ENCODE assay signal across 10 cellular contexts in the genomic region with DNA sequence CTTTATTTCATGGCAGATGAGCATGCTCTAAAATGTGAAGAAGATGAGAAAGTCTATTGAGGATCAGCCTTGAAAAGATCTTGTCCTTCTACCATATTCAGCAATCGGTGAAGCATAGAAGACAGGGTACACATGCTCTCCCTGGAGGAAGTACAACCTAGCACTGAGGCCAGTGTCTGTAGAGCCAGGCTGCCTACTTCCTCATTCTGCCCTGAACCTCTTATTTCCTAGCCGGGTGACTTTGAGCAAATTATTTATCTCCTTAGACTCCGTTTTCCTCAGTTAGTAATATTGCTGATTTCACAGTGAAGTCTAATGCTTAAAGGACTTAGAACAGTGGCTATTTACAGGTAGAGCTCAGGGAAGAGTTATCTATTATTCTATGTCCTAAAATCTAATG. TPM values are rescaled to one million over a fixed set of nuclear protein-coding genes. Genes with fewer than 3 reads are reported as not detected.
DNase-seq lines count a peak whose midpoint lies in the region; ATAC-seq, FAIRE-seq and TF ChIP-seq lines count a peak whose summit lies in the region.
"Had no signal": no experiment of that assay in that cellular context is flagged by ENCODE, and none has a peak within 500 bp of the region (broad histone marks: within the 10 kb centered on the region; RNA-seq: fewer than 3 reads in every experiment).

No MANE protein-coding gene starts in this region.

- no peak overlapping the region for H3K4me3 ChIP-seq in breast epithelium
- no peak overlapping the region for H3K4me3 ChIP-seq in PC-3 (ENCODE audit: low read length)

- no peaks in the 10 kb centered on the region for H3K9me2 ChIP-seq in PC-3 (replicated peaks; ENCODE audit: low read length)

- FAIRE-seq in urothelium cell line (lab: Jason Lieb, UNC) = no peak
- FAIRE-seq: bronchial epithelial cell had no signal

- H3K4me1 Mint-ChIP-seq in dendritic cell treated with granulocyte-macrophage colony-stimulating factor and Interleukin-4, amounts not matched to agents 40 ng/mL and 50 ng/mL, for 4 days (ENCODE audit: low read depth) = peaks cover 50% of the 10 kb centered on the region

- H3K4me1 ChIP-seq in breast epithelium (no peaks in the 10 kb centered on the region), PC-3 (ENCODE audit: insufficient read depth, low read length) (no peaks in the 10 kb centered on the region)

- CTCF ChIA-PET in PC-3 (lab: Charles Lee) = no interaction called here

- no peaks in the 10 kb centered on the region for H3K9me3 ChIP-seq in breast epithelium
- no peaks in the 10 kb centered on the region for H3K9me3 ChIP-seq in PC-3 (ENCODE audit: low read length)

- peak; percentile 87 for ATAC-seq in GM18519 (IDR thresholded peaks at IDR 0.05; ENCODE audit: low FRiP score, unreplicated experiment)
- peak; percentile 79 for ATAC-seq in GM21619 (IDR thresholded peaks at IDR 0.05; ENCODE audit: unreplicated experiment)
- peak; percentile 86 for ATAC-seq in HG03460 (IDR thresholded peaks at IDR 0.05; ENCODE audit: unreplicated experiment)
- no peak for ATAC-seq in PC-3

- POLR2A ChIA-PET in PC-3 (lab: Charles Lee; ENCODE audit: unreplicated experiment) = no interaction called here

- H3K4me3 Mint-ChIP-seq in dendritic cell treated with granulocyte-macrophage colony-stimulating factor and Interleukin-4, amounts not matched to agents 40 ng/mL and 50 ng/mL, for 4 days = no peak overlapping the region
- H3K4me3 Mint-ChIP-seq: nephron progenitor cell had no signal

- H3K9ac ChIP-seq in PC-3 (ENCODE audit: low read length) = no peak overlapping the region

- no peaks in the 10 kb centered on the region for H4K20me1 ChIP-seq in PC-3 (ENCODE audit: low read length)

- intact Hi-C loops in dendritic cell treated with granulocyte-macrophage colony-stimulating factor and Interleukin-4, amounts not matched to agents 40 ng/mL and 50 ng/mL, for 4 days (cut with micrococcal nuclease) = no loop called here
- intact Hi-C loops in breast epithelium (cut with DNase I; ENCODE audit: low total_unique reads) = no loop called here
- intact Hi-C loops in PC-3 (cut with micrococcal nuclease) = no loop called here

- H3K36me3 Mint-ChIP-seq in dendritic cell treated with granulocyte-macrophage colony-stimulating factor and Interleukin-4, amounts not matched to agents 40 ng/mL and 50 ng/mL, for 4 days (ENCODE audit: low read depth) = no peaks in the 10 kb centered on the region

- no TSS peak for BruUV-seq in PC-3 (replicated peaks; lab: Mats Ljungman, UMichigan)

- H3K9me3 Mint-ChIP-seq in dendritic cell treated with granulocyte-macrophage colony-stimulating factor and Interleukin-4, amounts not matched to agents 40 ng/mL and 50 ng/mL, for 4 days = no peaks in the 10 kb centered on the region
- H3K9me3 Mint-ChIP-seq: nephron progenitor cell had no signal

- H3K27me3 ChIP-seq in breast epithelium (no peaks in the 10 kb centered on the region), PC-3 (ENCODE audit: low read length) (peaks cover 99% of the 10 kb centered on the region)

- H3K27ac Mint-ChIP-seq in dendritic cell treated with granulocyte-macrophage colony-stimulating factor and Interleukin-4, amounts not matched to agents 40 ng/mL and 50 ng/mL, for 4 days = peak overlapping the region; percentile 49
- H3K27ac Mint-ChIP-seq: nephron progenitor cell had no signal

- H3K79me2 ChIP-seq in PC-3 (ENCODE audit: low read length) = no peaks in the 10 kb centered on the region

- DNase-seq in urothelium cell line (ENCODE audit: low spot score) (no peak), breast epithelium (ENCODE audit: low spot score in 2 of 2) (no peak), NCI-H2171 (lab: John Stamatoyannopoulos, UW) (no peak), PC-3 (no peak)
- DNase-seq: nephron progenitor cell had no signal

- no peak for TF ChIP-seq POLR2A in breast epithelium (IDR thresholded peaks at IDR 0.05)

- H3K4me2 ChIP-seq in PC-3 (ENCODE audit: low read length) = no peak overlapping the region

- no peak overlapping the region for H2AFZ ChIP-seq in PC-3 (ENCODE audit: low read length)

- H3K27me3 Mint-ChIP-seq in dendritic cell treated with granulocyte-macrophage colony-stimulating factor and Interleukin-4, amounts not matched to agents 40 ng/mL and 50 ng/mL, for 4 days = no peaks in the 10 kb centered on the region

- H3K36me3 ChIP-seq in breast epithelium (no peaks in the 10 kb centered on the region), PC-3 (ENCODE audit: low read depth, low read length) (no peaks in the 10 kb centered on the region)

- no peak overlapping the region for H3K27ac ChIP-seq in breast epithelium
- no peak overlapping the region for H3K27ac ChIP-seq in PC-3 (ENCODE audit: low read length)

- H3F3A ChIP-seq in PC-3 (ENCODE audit: low read length, unreplicated experiment) = no peaks in the 10 kb centered on the region

- TF ChIP-seq CTCF in breast epithelium (IDR thresholded peaks at IDR 0.05) = no peak
- TF ChIP-seq CTCF in PC-3 (conservative IDR thresholded peaks at IDR 0.05; ENCODE audit: low read depth, low read length) = no peak

RNA-seq across cellular contexts. Expression of gene TMEM100, which starts 58.4 kb away (rescaled TPM):
- total RNA-seq in breast epithelium = 10 to 100 TPM in 2 of 3 donors, 1 to 10 TPM in 1; 6.7 to 27.2 (median 20.3) TPM
- total RNA-seq in PC-3 (2014; rRNA removed) = not detected in 2 replicates
- total RNA-seq: bronchial epithelial cell had no signal
